In genomic region chr5:136006164-136006563, GRCh38 we compare ENCODE assay signal across 21 cellular contexts. TPM values are rescaled to one million over a fixed set of nuclear protein-coding genes. Genes with fewer than 3 reads are reported as not detected.
DNase-seq lines count a peak whose midpoint lies in the region; ATAC-seq, FAIRE-seq and TF ChIP-seq lines count a peak whose summit lies in the region.
"Had no signal": no experiment of that assay in that cellular context is flagged by ENCODE, and none has a peak within 500 bp of the region (broad histone marks: within the 10 kb centered on the region; RNA-seq: fewer than 3 reads in every experiment).

No MANE protein-coding gene starts in this region.

- dilution Hi-C loops in keratinocyte (cut with MboI; ENCODE audit: extremely low pct_ligation_motif_present, low sequenced_read_pairs) = no loop called here

- TF ChIP-seq CTCF in SK-N-SH (IDR thresholded peaks at IDR 0.05) = no peak
- no peak for TF ChIP-seq CTCF in bronchial epithelial cell (IDR thresholded peaks at IDR 0.05; ENCODE audit: insufficient read depth, low read length, severe bottlenecking)
- TF ChIP-seq CTCF in keratinocyte (optimal IDR thresholded peaks at IDR 0.05 in 1 of 3, IDR thresholded peaks at IDR 0.05 in 1 of 3, conservative IDR thresholded peaks at IDR 0.05 in 1 of 3; ENCODE audit: extremely low read depth in 1 of 3, insufficient read depth in 2 of 3, low read length in 3 of 3) = no peak

- H2AFZ ChIP-seq in SK-N-SH (ENCODE audit: low read depth) (no peak overlapping the region), keratinocyte (ENCODE audit: control insufficient read depth, low read length) (no peak overlapping the region)

- intact Hi-C loops in aorta (cut with DNase I) = no loop called here

- POLR2A ChIA-PET in SK-N-SH (lab: Yijun Ruan, JAX) = no interaction called here

- ATAC-seq in SK-N-SH treated with all-trans-retinoic acid at 6 μM for 48 hours (no peak; the same call in 1 of the 3 replicates), aorta (ENCODE audit: low FRiP score) (peak; percentile 50), HG03354 (IDR thresholded peaks at IDR 0.05; ENCODE audit: poor library complexity, severe bottlenecking, unreplicated experiment) (no peak), HG03135 (IDR thresholded peaks at IDR 0.05; ENCODE audit: unreplicated experiment) (no peak)
- ATAC-seq: pancreas had no signal

- 76% methylated on average over 10 of the region's 11 CpGs for WGBS in SK-N-SH (ENCODE audit: low lambda C conversion rate)
- 76 to 81% methylated on average over 11 of the region's 11 CpGs for WGBS in aorta, 2 donors

- TF ChIP-seq EP300 in SK-N-SH (IDR thresholded peaks at IDR 0.05; ENCODE audit: borderline replicate concordance in 1 of 2, low read depth in 1 of 2, low read length in 1 of 2) = no peak

- H3K4me3 ChIP-seq in SK-N-SH (ENCODE audit: low read depth in 2 of 2, low read length in 1 of 2) (no peak overlapping the region), bronchial epithelial cell (ENCODE audit: low read depth, low read length) (no peak overlapping the region), keratinocyte (ENCODE audit: control insufficient read depth in 2 of 3, extremely low read depth in 1 of 3, insufficient read depth in 2 of 3, low read depth in 1 of 3, low read length in 3 of 3) (no peak overlapping the region), aorta (ENCODE audit: low read length in 2 of 2) (no peak overlapping the region), H7 (ENCODE audit: insufficient read depth, low read depth, low read length) (no peak overlapping the region)
- H3K4me3 ChIP-seq: pancreas, SK-N-MC, thyroid gland had no signal

- no peaks in the 10 kb centered on the region for H3K9me1 ChIP-seq in keratinocyte (ENCODE audit: control insufficient read depth, extremely low read depth, insufficient read depth, low read length)

- H3F3A ChIP-seq in SK-N-SH (replicated peaks; ENCODE audit: insufficient read depth) = peaks cover 60% of the 10 kb centered on the region

- H3K27ac ChIP-seq in SK-N-SH (ENCODE audit: low read depth in 2 of 2, low read length in 1 of 2) (peak overlapping the region; percentile 65 to 100; a peak in 3 of 4 replicates), keratinocyte (ENCODE audit: control insufficient read depth, insufficient read depth, low read length) (peak overlapping the region; percentile 80), aorta (ENCODE audit: low read depth in 1 of 2, low read length in 2 of 2) (no peak overlapping the region)
- H3K27ac ChIP-seq: 22Rv1, pancreas, SK-N-MC had no signal

- H3K9ac ChIP-seq in SK-N-SH (peak overlapping the region; percentile 81), keratinocyte (ENCODE audit: control insufficient read depth, extremely low read depth, insufficient read depth, low read length) (no peak overlapping the region)

- H4K20me1 ChIP-seq in SK-N-SH (ENCODE audit: insufficient read depth) = no peaks in the 10 kb centered on the region
- H4K20me1 ChIP-seq in keratinocyte (ENCODE audit: control insufficient read depth, extremely low read depth, insufficient read depth, low read length) = no peaks in the 10 kb centered on the region

- TF ChIP-seq RAD21 in SK-N-SH (IDR thresholded peaks at IDR 0.05; ENCODE audit: low read length) = no peak

- no peaks in the 10 kb centered on the region for H3K27me3 ChIP-seq in SK-N-SH (ENCODE audit: insufficient read depth)
- H3K27me3 ChIP-seq in bronchial epithelial cell (ENCODE audit: control insufficient read depth, insufficient read depth, low read length) = no peaks in the 10 kb centered on the region
- no peaks in the 10 kb centered on the region for H3K27me3 ChIP-seq in keratinocyte (ENCODE audit: control insufficient read depth, extremely low read depth, insufficient read depth, low read length)
- no peaks in the 10 kb centered on the region for H3K27me3 ChIP-seq in aorta (ENCODE audit: control insufficient read depth in 1 of 2, insufficient read depth in 2 of 2, low read length in 1 of 2)
- 0 out of 2 replicates have a peak, but pooled peaks cover 2% of the 10 kb centered on the region for H3K27me3 ChIP-seq in H7 (ENCODE audit: control insufficient read depth, insufficient read depth, low read length)
- H3K27me3 ChIP-seq: pancreas, thyroid gland had no signal

- DNase-seq in SK-N-SH = no peak
- peak; percentile 46 for DNase-seq in bronchial epithelial cell (ENCODE audit: low read depth)
- DNase-seq in keratinocyte (ENCODE audit: low read depth, low spot score) = no peak
- no peak for DNase-seq in aorta
- no peak for DNase-seq in H7
- DNase-seq: activated CD4-positive, alpha-beta memory T cell treated with anti-CD3 and anti-CD28 coated beads, Interleukin-2, amount 10 ng/mL, durations not matched to agents 7 days and 5 days; amniotic stem cell; COR-L47; immature natural killer cell; NCI-H1105; NCI-H2171 treated with DMSO at 0.1 percent for 48 hours; pancreas; thyroid gland had no signal

- H3K79me2 ChIP-seq in SK-N-SH (ENCODE audit: insufficient read depth) (0 out of 2 replicates have a peak, but pooled peaks cover 15% of the 10 kb centered on the region), keratinocyte (ENCODE audit: control insufficient read depth, insufficient read depth, low read length) (no peaks in the 10 kb centered on the region)

- H3K9me2 ChIP-seq in SK-N-SH = no peaks in the 10 kb centered on the region

- H3K4me2 ChIP-seq in SK-N-SH (peak overlapping the region; percentile 48), keratinocyte (ENCODE audit: control insufficient read depth, extremely low read depth, insufficient read depth, low read depth, low read length) (peak overlapping the region; percentile 15)

- H3K9me3 ChIP-seq in SK-N-SH (no peaks in the 10 kb centered on the region), keratinocyte (ENCODE audit: control insufficient read depth, low read depth, low read length) (no peaks in the 10 kb centered on the region), aorta (ENCODE audit: control insufficient read depth, low read length) (no peaks in the 10 kb centered on the region)
- H3K9me3 ChIP-seq: pancreas, thyroid gland had no signal

- no peak for FAIRE-seq in bronchial epithelial cell (lab: Jason Lieb, UNC)
- FAIRE-seq in keratinocyte (lab: Jason Lieb, UNC) = peak; percentile 61
- FAIRE-seq: GM19239, pancreas had no signal

- no peaks in the 10 kb centered on the region for H3K36me3 ChIP-seq in SK-N-SH (replicated peaks in 1 of 2; ENCODE audit: control insufficient read depth in 1 of 2, insufficient read depth in 2 of 2, low read length in 1 of 2)
- H3K36me3 ChIP-seq in bronchial epithelial cell (ENCODE audit: control insufficient read depth, insufficient read depth, low read length) = no peaks in the 10 kb centered on the region
- no peaks in the 10 kb centered on the region for H3K36me3 ChIP-seq in keratinocyte (ENCODE audit: control insufficient read depth in 2 of 2, extremely low read depth in 1 of 2, insufficient read depth in 2 of 2, low read length in 2 of 2)
- H3K36me3 ChIP-seq in aorta (ENCODE audit: control insufficient read depth in 1 of 2, insufficient read depth in 2 of 2, low read length in 1 of 2) = no peaks in the 10 kb centered on the region
- H3K36me3 ChIP-seq in H7 (replicated peaks; ENCODE audit: control insufficient read depth, insufficient read depth, low read length) = no peaks in the 10 kb centered on the region
- H3K36me3 ChIP-seq: pancreas, thyroid gland had no signal

- CTCF ChIA-PET in SK-N-SH (lab: Yijun Ruan, JAX) = interaction anchor here (0.9 to 2.1 kb wide), 4 partner anchors 11 to 56 kb away, joined by 3 to 9 read pairs (median 4); no protein-coding TSS in a partner anchor

- H3K4me1 ChIP-seq in SK-N-SH (ENCODE audit: control insufficient read depth in 1 of 2, insufficient read depth in 2 of 2, low read depth in 1 of 2, low read length in 1 of 2) (peaks cover 10 to 37% of the 10 kb centered on the region in 2 experiments), keratinocyte (ENCODE audit: control insufficient read depth, extremely low read depth, insufficient read depth, low read length) (peaks cover 52% of the 10 kb centered on the region), aorta (ENCODE audit: control insufficient read depth in 1 of 2, insufficient read depth in 2 of 2, low read length in 2 of 2) (no peaks in the 10 kb centered on the region)
- H3K4me1 ChIP-seq: pancreas, thyroid gland had no signal

TF ChIP-seq in SK-N-SH, 30 proteins besides CTCF, POLR2A, EP300 and RAD21 (continues in another document):
- TF ChIP-seq MXI1 (IDR thresholded peaks at IDR 0.05; ENCODE audit: low read depth, low read length) = no peak
- TF ChIP-seq GABPA (IDR thresholded peaks at IDR 0.05; ENCODE audit: low read depth) = no peak

TF ChIP-seq in SK-N-SH treated with all-trans-retinoic acid at 6 μM for 48 hours, 23 proteins besides CTCF, POLR2A, EP300 and RAD21 (continues in another document):
- no peak for TF ChIP-seq ZNF565 (CRISPR knock-in tag; conservative IDR thresholded peaks at IDR 0.05; ENCODE audit: low read depth)
- TF ChIP-seq BACH2 (CRISPR knock-in tag; IDR thresholded peaks at IDR 0.05; ENCODE audit: borderline replicate concordance) = no peak

RNA-seq across cellular contexts. Expression of gene TGFBI, which starts 22.6 kb away (rescaled TPM):
- polyA plus RNA-seq in SK-N-SH (2012; rRNA removed) (2,247 and 2,678 TPM in 2 replicates), keratinocyte (270 to 490 TPM (median 379 TPM) in 3 replicates), aorta (10 to 100 TPM; 83.3 to 92.4 TPM)
- polyA plus RNA-seq in SK-N-SH (2012; cell fraction: cytosol; rRNA removed) = 1,829 and 2,247 TPM in 2 replicates
- polyA plus RNA-seq in SK-N-SH (2012; cell fraction: nucleus; rRNA removed) = 2,574 and 3,187 TPM in 2 replicates
- total RNA-seq in bronchial epithelial cell (211 and 218 TPM in 2 replicates), aorta (100 to 1,000 TPM; 322 to 335 TPM)
- polyA plus RNA-seq in keratinocyte (2011; ENCODE audit: low read depth) = 92.0 TPM
- 190 and 225 TPM in 2 replicates for polyA plus RNA-seq in keratinocyte (2011; cell fraction: cytosol; rRNA removed)
- polyA plus RNA-seq in keratinocyte (2011; cell fraction: nucleus; rRNA removed) = 856 and 930 TPM in 2 replicates
- 178 and 370 TPM in 2 replicates for polyA plus RNA-seq in keratinocyte (2012; ENCODE audit: low replicate concordance)
- 282 to 529 TPM (median 401 TPM) in 3 replicates for polyA minus RNA-seq in keratinocyte
- polyA minus RNA-seq in keratinocyte (2011; cell fraction: cytosol; rRNA and poly(A)+ RNA removed) = 410 TPM
- 536 and 762 TPM in 2 replicates for polyA minus RNA-seq in keratinocyte (2011; cell fraction: nucleus; rRNA and poly(A)+ RNA removed)
- total RNA-seq in H7 (2014; rRNA removed; shearing (Covaris generic)) = 3.2 and 4.3 TPM in 2 replicates
- total RNA-seq: activated CD4-positive, alpha-beta memory T cell treated with anti-CD3 and anti-CD28 coated beads, Interleukin-2, amount 10 ng/mL, durations not matched to agents 7 days and 5 days; activated T-helper 1 cell treated with anti-CD3 and anti-CD28 coated beads, Interleukin-12 subunit alpha, Interleukin-12 subunit beta, Interleukin-2, Interleukin-4 antibody, amounts not matched to agents 30 ng/mL and 10 ng/mL and 1 ng/mL, durations not matched to agents 14 hours and 24 hours and 36 hours had no signal

RNA-seq across cellular contexts. Expression of gene LECT2, which starts 51.4 kb away (rescaled TPM):
- polyA plus RNA-seq in SK-N-SH (2012; rRNA removed) = 0.18 and 0.60 TPM in 2 replicates
- polyA plus RNA-seq in SK-N-SH (2012; cell fraction: cytosol; rRNA removed) = 0.31 and 0.46 TPM in 2 replicates
- 0.35 and 0.49 TPM in 2 replicates for polyA plus RNA-seq in SK-N-SH (2012; cell fraction: nucleus; rRNA removed)
- total RNA-seq in bronchial epithelial cell = not detected in 2 replicates
- 0.08 TPM in 1 of 3 replicates, not detected in the others for polyA plus RNA-seq in keratinocyte
- not detected for polyA plus RNA-seq in keratinocyte (2011; ENCODE audit: low read depth)
- not detected in 2 replicates for polyA plus RNA-seq in keratinocyte (2011; cell fraction: cytosol; rRNA removed)
- not detected in 2 replicates for polyA plus RNA-seq in keratinocyte (2011; cell fraction: nucleus; rRNA removed)
- polyA plus RNA-seq in keratinocyte (2012; ENCODE audit: low replicate concordance) = not detected in 2 replicates
- not detected in 3 replicates for polyA minus RNA-seq in keratinocyte
- not detected for polyA minus RNA-seq in keratinocyte (2011; cell fraction: cytosol; rRNA and poly(A)+ RNA removed)
- not detected in 2 replicates for polyA minus RNA-seq in keratinocyte (2011; cell fraction: nucleus; rRNA and poly(A)+ RNA removed)
- total RNA-seq in aorta = not detected
- not detected for polyA plus RNA-seq in aorta
- not detected in 2 replicates for total RNA-seq in H7 (2014; rRNA removed; shearing (Covaris generic))
- total RNA-seq: activated CD4-positive, alpha-beta memory T cell treated with anti-CD3 and anti-CD28 coated beads, Interleukin-2, amount 10 ng/mL, durations not matched to agents 7 days and 5 days; activated T-helper 1 cell treated with anti-CD3 and anti-CD28 coated beads, Interleukin-12 subunit alpha, Interleukin-12 subunit beta, Interleukin-2, Interleukin-4 antibody, amounts not matched to agents 30 ng/mL and 10 ng/mL and 1 ng/mL, durations not matched to agents 14 hours and 24 hours and 36 hours; mesenteric fat pad; pancreas; thyroid gland had no signal
- polyA plus RNA-seq: immature natural killer cell, pancreas had no signal

Comparison
In these comparisons a context has a peak if more than half of its experiments do, and no peak if none do; other contexts are left out.
1. H3K27ac ChIP-seq: peak in SK-N-SH (2 of 2) and keratinocyte (single experiment); none in aorta (0 of 2).
2. RNA of gene TGFBI, which starts 22.6 kb away (total RNA-seq): 322 to 335 TPM in aorta and 211 to 218 TPM in bronchial epithelial cell; 3.2 to 4.3 TPM in H7; every median in the first group is over 10 times any median in the second.